12 cellular contexts compared by ENCODE assay signal in genomic region chr14:74400328-74400727, GRCh38. TPM values are rescaled to one million over a fixed set of nuclear protein-coding genes. Genes with fewer than 3 reads are reported as not detected.
DNase-seq lines count a peak whose midpoint lies in the region; ATAC-seq and TF ChIP-seq lines count a peak whose summit lies in the region.
"Had no signal": no experiment of that assay in that cellular context is flagged by ENCODE, and none has a peak within 500 bp of the region (broad histone marks: within the 10 kb centered on the region; RNA-seq: fewer than 3 reads in every experiment).

No MANE protein-coding gene starts in this region.

- no peaks in the 10 kb centered on the region for H3K36me3 Mint-ChIP-seq in CD4-positive, CD25-positive, alpha-beta regulatory T cell
- H3K36me3 Mint-ChIP-seq: activated naive CD8-positive, alpha-beta T cell treated with anti-CD3 and anti-CD28 coated beads, Interleukin-2, amount 10 ng/mL, durations not matched to agents 7 days and 5 days had no signal

- DNase-seq in CD4-positive, CD25-positive, alpha-beta regulatory T cell, result no peak
- DNase-seq in HT-29 (ENCODE audit: low spot score) (peak; percentile 3), astrocyte of the spinal cord (ENCODE audit: low read depth, low spot score) (no peak), myocyte (ENCODE audit: low read depth) (peak; percentile 35), NCI-H524 treated with DMSO at 0.1 percent for 48 hours (lab: John Stamatoyannopoulos, UW) (no peak), putamen (ENCODE audit: low spot score) (no peak)
- DNase-seq in stimulated activated naive CD4-positive, alpha-beta T cell (lab: John Stamatoyannopoulos, UW), result no peak
- DNase-seq: activated naive CD8-positive, alpha-beta T cell treated with anti-CD3 and anti-CD28 coated beads, Interleukin-2, amount 10 ng/mL, durations not matched to agents 7 days and 5 days; uterus had no signal

- H3K27ac Mint-ChIP-seq in CD4-positive, CD25-positive, alpha-beta regulatory T cell, result peak overlapping the region in 2 of 3 donors; percentile 9 to 76
- H3K27ac Mint-ChIP-seq: activated naive CD8-positive, alpha-beta T cell treated with anti-CD3 and anti-CD28 coated beads, Interleukin-2, amount 10 ng/mL, durations not matched to agents 7 days and 5 days had no signal

- peak overlapping the region; percentile 0 to 75 (median 28) for H3K4me3 Mint-ChIP-seq in CD4-positive, CD25-positive, alpha-beta regulatory T cell

- TF ChIP-seq CTCF in astrocyte of the spinal cord (IDR thresholded peaks at IDR 0.05; ENCODE audit: low read depth, low read length), result peak; percentile 10

- H3K27me3 Mint-ChIP-seq in CD4-positive, CD25-positive, alpha-beta regulatory T cell, result peaks cover 20% of the 10 kb centered on the region

- no peaks in the 10 kb centered on the region for H3K27me3 ChIP-seq in CD4-positive, CD25-positive, alpha-beta regulatory T cell (ENCODE audit: control insufficient read depth, insufficient read depth, low read length)
- H3K27me3 ChIP-seq: uterus had no signal

- H3K36me3 ChIP-seq in CD4-positive, CD25-positive, alpha-beta regulatory T cell (ENCODE audit: control insufficient read depth, insufficient read depth, low read length), result no peaks in the 10 kb centered on the region
- H3K36me3 ChIP-seq: esophagus muscularis mucosa, uterus had no signal

- H3K9me3 Mint-ChIP-seq in CD4-positive, CD25-positive, alpha-beta regulatory T cell, result peaks cover 0 to 2% (median 0%) of the 10 kb centered on the region in 7 donors
- H3K9me3 Mint-ChIP-seq: activated naive CD8-positive, alpha-beta T cell treated with anti-CD3 and anti-CD28 coated beads, Interleukin-2, amount 10 ng/mL, durations not matched to agents 7 days and 5 days had no signal

- no peak overlapping the region for H3K4me3 ChIP-seq in CD4-positive, CD25-positive, alpha-beta regulatory T cell (ENCODE audit: low read depth, low read length)
- no peak overlapping the region for H3K4me3 ChIP-seq in astrocyte of the spinal cord (ENCODE audit: low read depth, low read length)
- H3K4me3 ChIP-seq: esophagus muscularis mucosa, uterus had no signal

- no peak overlapping the region for H3K27ac ChIP-seq in CD4-positive, CD25-positive, alpha-beta regulatory T cell (ENCODE audit: insufficient read depth, low read length, poor library complexity, severe bottlenecking)
- H3K27ac ChIP-seq: esophagus muscularis mucosa, uterus had no signal

- H3K9me3 ChIP-seq in CD4-positive, CD25-positive, alpha-beta regulatory T cell (ENCODE audit: control insufficient read depth in 2 of 2, low read length in 2 of 2), result no peaks in the 10 kb centered on the region
- H3K9me3 ChIP-seq: esophagus muscularis mucosa, uterus had no signal

- H3K4me1 ChIP-seq in CD4-positive, CD25-positive, alpha-beta regulatory T cell (ENCODE audit: control insufficient read depth, insufficient read depth, low read length, poor library complexity, severe bottlenecking), result peaks cover 25% of the 10 kb centered on the region
- H3K4me1 ChIP-seq: uterus had no signal

- H3K4me1 Mint-ChIP-seq in CD4-positive, CD25-positive, alpha-beta regulatory T cell, result peaks cover 0 to 40% (median 11%) of the 10 kb centered on the region in 4 donors

- in situ Hi-C loops in astrocyte of the spinal cord (cut with HindIII; ENCODE audit: low sequenced_read_pairs), result no loop called here

- ATAC-seq in CD4-positive, CD25-positive, alpha-beta regulatory T cell (ENCODE audit: low read depth in 2 of 2), result no peak
- ATAC-seq in HG03442 (IDR thresholded peaks at IDR 0.05; ENCODE audit: unreplicated experiment), result no peak

RNA-seq across cellular contexts. Expression of gene SYNDIG1L, which starts 25.7 kb away (rescaled TPM):
- total RNA-seq in CD4-positive, CD25-positive, alpha-beta regulatory T cell, result not detected
- not detected for polyA plus RNA-seq in CD4-positive, CD25-positive, alpha-beta regulatory T cell
- not detected in 2 replicates for total RNA-seq in HT-29 (2014; rRNA removed; shearing (Covaris generic))
- total RNA-seq in myocyte, result 0.24 TPM in 1 of 2 replicates, not detected in the other
- not detected for polyA plus RNA-seq in myocyte (2012)
- total RNA-seq: activated naive CD8-positive, alpha-beta T cell treated with anti-CD3 and anti-CD28 coated beads, Interleukin-2, amount 10 ng/mL, durations not matched to agents 7 days and 5 days; T-helper 2 cell treated with Interferon-gamma antibody and Interleukin-4, amounts not matched to agents 100 ng/mL and 5 ng/mL, for 36 hours had no signal

RNA-seq across cellular contexts. Expression of gene VRTN, which starts 52.1 kb away (rescaled TPM):
- total RNA-seq in CD4-positive, CD25-positive, alpha-beta regulatory T cell, result not detected
- polyA plus RNA-seq in CD4-positive, CD25-positive, alpha-beta regulatory T cell, result not detected
- total RNA-seq in HT-29 (2014; rRNA removed; shearing (Covaris generic)), result 3.2 and 4.1 TPM in 2 replicates
- not detected in 2 replicates for total RNA-seq in myocyte
- polyA plus RNA-seq in myocyte (2012), result not detected
- total RNA-seq: activated naive CD8-positive, alpha-beta T cell treated with anti-CD3 and anti-CD28 coated beads, Interleukin-2, amount 10 ng/mL, durations not matched to agents 7 days and 5 days; esophagus muscularis mucosa; T-helper 2 cell treated with Interferon-gamma antibody and Interleukin-4, amounts not matched to agents 100 ng/mL and 5 ng/mL, for 36 hours had no signal

Comparison
In these comparisons a context has a peak if more than half of its experiments do, and no peak if none do; other contexts are left out.
1. DNase-seq: peak in HT-29 (single experiment) and myocyte (single experiment); none in CD4-positive, CD25-positive, alpha-beta regulatory T cell (0 of 3), astrocyte of the spinal cord (single experiment), NCI-H524 treated with DMSO at 0.1 percent for 48 hours (single experiment), putamen (single experiment) and stimulated activated naive CD4-positive, alpha-beta T cell (0 of 6).